ENCODE assay signal across 9 cellular contexts in the genomic region with DNA sequence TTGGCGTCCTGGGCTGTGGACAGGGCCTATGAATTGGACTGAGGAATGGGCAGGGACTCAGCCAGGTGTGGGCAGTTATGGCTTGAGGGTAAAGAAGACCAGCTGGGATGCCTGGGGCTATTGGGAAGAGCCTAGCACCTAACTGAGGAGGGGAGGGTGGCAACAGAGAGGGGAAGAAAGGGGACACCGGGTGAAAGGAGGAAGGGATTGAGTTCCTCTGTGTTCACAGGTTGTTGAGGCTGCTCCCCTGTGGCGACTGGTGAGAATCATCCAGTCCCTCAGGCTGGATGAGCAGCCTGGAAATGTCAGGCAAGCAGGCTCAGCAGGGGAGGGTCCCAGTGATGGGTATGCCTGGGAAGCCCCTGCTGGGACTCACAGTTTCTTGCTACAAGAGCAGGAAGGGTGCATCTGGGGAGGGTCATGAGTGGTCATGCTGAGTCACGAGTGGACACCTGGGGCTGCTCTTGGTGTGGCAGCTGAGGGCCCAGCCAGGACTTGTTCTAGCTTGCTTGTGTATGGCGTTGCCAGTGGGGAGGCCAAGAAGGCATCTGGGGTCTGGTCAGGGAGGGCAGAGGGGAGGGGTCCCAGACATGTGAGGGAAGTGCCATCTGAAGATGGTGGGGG. TPM values are rescaled to one million over a fixed set of nuclear protein-coding genes. Genes with fewer than 3 reads are reported as not detected.
A peak's percentile ranks its signal among the peaks of the same experiment; 100 is the strongest.
DNase-seq lines count a peak whose midpoint lies in the region; ATAC-seq and TF ChIP-seq lines count a peak whose summit lies in the region.
"Had no signal": no experiment of that assay in that cellular context is flagged by ENCODE, and none has a peak within 500 bp of the region (broad histone marks: within the 10 kb centered on the region; RNA-seq: fewer than 3 reads in every experiment).

No MANE protein-coding gene starts in this region.

- no peak for DNase-seq in CD4-positive, alpha-beta memory T cell
- peak; percentile 23 for DNase-seq in HT-29 (ENCODE audit: low spot score)
- DNase-seq in activated naive CD8-positive, alpha-beta T cell treated with anti-CD3 and anti-CD28 coated beads, Interleukin-2, amount 10 ng/mL, durations not matched to agents 7 days and 5 days: no peak
- DNase-seq in naive thymus-derived CD8-positive, alpha-beta T cell: no peak
- no peak for DNase-seq in lower lobe of right lung
- DNase-seq in head of caudate nucleus: no peak
- DNase-seq: RPMI8226 had no signal

- H3K4me3 ChIP-seq in CD4-positive, alpha-beta memory T cell (ENCODE audit: low read length in 2 of 2): peak overlapping the region in 1 of 2 donors; percentile 9
- no peak overlapping the region for H3K4me3 ChIP-seq in lower lobe of right lung

- POLR2A ChIA-PET in CD4-positive, alpha-beta memory T cell (lab: Charles Lee; ENCODE audit: partially characterized antibody): interaction anchor here (0.6 to 1.1 kb wide), 2 partner anchors 7 to 75 kb away, joined by 3 read pairs; a partner anchor contains a TSS
- POLR2A ChIA-PET in activated naive CD8-positive, alpha-beta T cell treated with anti-CD3 and anti-CD28 coated beads, Interleukin-2, amount 10 ng/mL, durations not matched to agents 7 days and 5 days (lab: Charles Lee): interaction anchor here (0.6 to 0.9 kb wide), 2 partner anchors 9 to 119 kb away, joined by 3 to 5 read pairs; no protein-coding TSS in a partner anchor
- POLR2A ChIA-PET in naive thymus-derived CD8-positive, alpha-beta T cell (lab: Charles Lee): interaction anchor here (0.5 to 1.4 kb wide), 2 partner anchors 77 to 285 kb away, joined by 4 to 5 read pairs; a partner anchor contains a TSS

- peaks cover 8% of the 10 kb centered on the region for H3K36me3 ChIP-seq in CD4-positive, alpha-beta memory T cell (ENCODE audit: insufficient read depth, low read length)
- peaks cover 40% of the 10 kb centered on the region for H3K36me3 ChIP-seq in lower lobe of right lung

- no peaks in the 10 kb centered on the region for H3K27me3 ChIP-seq in CD4-positive, alpha-beta memory T cell (ENCODE audit: insufficient read depth, low read length)
- H3K27me3 ChIP-seq in lower lobe of right lung (ENCODE audit: low read depth): no peaks in the 10 kb centered on the region

- TF ChIP-seq CTCF in lower lobe of right lung (IDR thresholded peaks at IDR 0.05): no peak

- intact Hi-C loops in CD4-positive, alpha-beta memory T cell (cut with micrococcal nuclease): no loop called here
- intact Hi-C loops in lower lobe of right lung (cut with DNase I): no loop called here
- intact Hi-C loops in head of caudate nucleus (cut with DNase I): no loop called here

- peaks cover 0 to 1% of the 10 kb centered on the region in 2 donors for H3K27me3 Mint-ChIP-seq in CD4-positive, alpha-beta memory T cell
- H3K27me3 Mint-ChIP-seq in activated naive CD8-positive, alpha-beta T cell treated with anti-CD3 and anti-CD28 coated beads, Interleukin-2, amount 10 ng/mL, durations not matched to agents 7 days and 5 days: no peaks in the 10 kb centered on the region
- no peaks in the 10 kb centered on the region for H3K27me3 Mint-ChIP-seq in naive thymus-derived CD8-positive, alpha-beta T cell

- no peaks in the 10 kb centered on the region for H3K9me3 Mint-ChIP-seq in CD4-positive, alpha-beta memory T cell
- no peaks in the 10 kb centered on the region for H3K9me3 Mint-ChIP-seq in activated naive CD8-positive, alpha-beta T cell treated with anti-CD3 and anti-CD28 coated beads, Interleukin-2, amount 10 ng/mL, durations not matched to agents 7 days and 5 days
- H3K9me3 Mint-ChIP-seq in naive thymus-derived CD8-positive, alpha-beta T cell: no peaks in the 10 kb centered on the region

- peak overlapping the region; percentile 80 to 91 (median 87) for H3K4me3 Mint-ChIP-seq in CD4-positive, alpha-beta memory T cell
- peak overlapping the region; percentile 86 for H3K4me3 Mint-ChIP-seq in activated naive CD8-positive, alpha-beta T cell treated with anti-CD3 and anti-CD28 coated beads, Interleukin-2, amount 10 ng/mL, durations not matched to agents 7 days and 5 days
- peak overlapping the region; percentile 68 to 91 (median 86) for H3K4me3 Mint-ChIP-seq in naive thymus-derived CD8-positive, alpha-beta T cell

- H3K9me3 ChIP-seq in CD4-positive, alpha-beta memory T cell (ENCODE audit: control insufficient read depth in 1 of 2, low read length in 2 of 2): no peaks in the 10 kb centered on the region
- no peaks in the 10 kb centered on the region for H3K9me3 ChIP-seq in lower lobe of right lung

- H3K27ac Mint-ChIP-seq in CD4-positive, alpha-beta memory T cell: peak overlapping the region; percentile 5 to 93 (median 85)
- no peak overlapping the region for H3K27ac Mint-ChIP-seq in activated naive CD8-positive, alpha-beta T cell treated with anti-CD3 and anti-CD28 coated beads, Interleukin-2, amount 10 ng/mL, durations not matched to agents 7 days and 5 days
- H3K27ac Mint-ChIP-seq in naive thymus-derived CD8-positive, alpha-beta T cell: peak overlapping the region; percentile 26 to 99 (median 76)

- H3K27ac ChIP-seq in CD4-positive, alpha-beta memory T cell (ENCODE audit: low read depth, low read length): no peak overlapping the region
- H3K27ac ChIP-seq in lower lobe of right lung: no peak overlapping the region

- ATAC-seq in activated naive CD8-positive, alpha-beta T cell treated with anti-CD3 and anti-CD28 coated beads, Interleukin-2, amount 10 ng/mL, durations not matched to agents 7 days and 5 days (ENCODE audit: low read depth): no peak
- no peak for ATAC-seq in naive thymus-derived CD8-positive, alpha-beta T cell
- ATAC-seq in HG03342 (IDR thresholded peaks at IDR 0.05; ENCODE audit: unreplicated experiment): no peak
- no peak for ATAC-seq in lower lobe of right lung
- ATAC-seq in GM18502 (IDR thresholded peaks at IDR 0.05; ENCODE audit: poor library complexity, unreplicated experiment): no peak

- H3K36me3 Mint-ChIP-seq in CD4-positive, alpha-beta memory T cell: peaks cover 4 to 26% of the 10 kb centered on the region in 2 donors
- H3K36me3 Mint-ChIP-seq in activated naive CD8-positive, alpha-beta T cell treated with anti-CD3 and anti-CD28 coated beads, Interleukin-2, amount 10 ng/mL, durations not matched to agents 7 days and 5 days: no peaks in the 10 kb centered on the region
- peaks cover 0 to 25% (median 3%) of the 10 kb centered on the region in 3 donors for H3K36me3 Mint-ChIP-seq in naive thymus-derived CD8-positive, alpha-beta T cell

- H3K4me1 ChIP-seq in CD4-positive, alpha-beta memory T cell (ENCODE audit: insufficient read depth, low read length): peaks cover 20% of the 10 kb centered on the region
- H3K4me1 ChIP-seq in lower lobe of right lung: peaks cover 15% of the 10 kb centered on the region

- H3K4me1 Mint-ChIP-seq in CD4-positive, alpha-beta memory T cell: peaks cover 14 to 32% (median 22%) of the 10 kb centered on the region in 4 donors
- peaks cover 16% of the 10 kb centered on the region for H3K4me1 Mint-ChIP-seq in activated naive CD8-positive, alpha-beta T cell treated with anti-CD3 and anti-CD28 coated beads, Interleukin-2, amount 10 ng/mL, durations not matched to agents 7 days and 5 days
- peaks cover 10 to 28% (median 23%) of the 10 kb centered on the region in 4 donors for H3K4me1 Mint-ChIP-seq in naive thymus-derived CD8-positive, alpha-beta T cell

- CTCF ChIA-PET in CD4-positive, alpha-beta memory T cell (lab: Charles Lee; ENCODE audit: partially characterized antibody): no interaction called here

RNA-seq across cellular contexts. Expression of a gene that starts 1.4 kb away (rescaled TPM):
- total RNA-seq in CD4-positive, alpha-beta memory T cell: 10 to 100 TPM; 27.6 TPM
- polyA plus RNA-seq in CD4-positive, alpha-beta memory T cell: 10 to 100 TPM in 1 of 2 donors, 1 to 10 TPM in 1; 5.6 to 17.0 TPM
- total RNA-seq in HT-29 (2014; rRNA removed; shearing (Covaris generic)): 28.6 and 29.5 TPM in 2 replicates
- total RNA-seq in activated naive CD8-positive, alpha-beta T cell treated with anti-CD3 and anti-CD28 coated beads, Interleukin-2, amount 10 ng/mL, durations not matched to agents 7 days and 5 days: 10 to 100 TPM; 18.0 to 18.5 TPM
- 10 to 100 TPM; 24.8 to 28.0 TPM for total RNA-seq in naive thymus-derived CD8-positive, alpha-beta T cell
- 10 to 100 TPM in 2 of 3 donors, 1 to 10 TPM in 1; 8.3 to 16.2 (median 12.8) TPM for polyA plus RNA-seq in naive thymus-derived CD8-positive, alpha-beta T cell
- total RNA-seq in lower lobe of right lung: 10.0 TPM

RNA-seq across cellular contexts. Expression of a gene that starts 7.8 kb away (rescaled TPM):
- total RNA-seq in CD4-positive, alpha-beta memory T cell: 10 to 100 TPM; 16.4 to 19.5 TPM
- polyA plus RNA-seq in CD4-positive, alpha-beta memory T cell: 1 to 10 TPM; 1.4 to 5.5 TPM
- 19.2 and 22.7 TPM in 2 replicates for total RNA-seq in HT-29 (2014; rRNA removed; shearing (Covaris generic))
- 10 to 100 TPM; 10.9 TPM for total RNA-seq in activated naive CD8-positive, alpha-beta T cell treated with anti-CD3 and anti-CD28 coated beads, Interleukin-2, amount 10 ng/mL, durations not matched to agents 7 days and 5 days
- total RNA-seq in naive thymus-derived CD8-positive, alpha-beta T cell: 10 to 100 TPM; 18.7 to 20.4 TPM
- 1 to 10 TPM; 1.6 to 2.7 (median 2.4) TPM for polyA plus RNA-seq in naive thymus-derived CD8-positive, alpha-beta T cell
- total RNA-seq in lower lobe of right lung: 9.1 TPM

RNA-seq across cellular contexts. Expression of a gene that starts 16.9 kb away (rescaled TPM):
- 10 to 100 TPM; 13.1 to 13.7 TPM for total RNA-seq in CD4-positive, alpha-beta memory T cell
- 1 to 10 TPM; 1.2 to 1.5 TPM for polyA plus RNA-seq in CD4-positive, alpha-beta memory T cell
- total RNA-seq in HT-29 (2014; rRNA removed; shearing (Covaris generic)): 10.4 and 20.9 TPM in 2 replicates
- total RNA-seq in activated naive CD8-positive, alpha-beta T cell treated with anti-CD3 and anti-CD28 coated beads, Interleukin-2, amount 10 ng/mL, durations not matched to agents 7 days and 5 days: 10 to 100 TPM; 11.6 to 13.9 TPM
- total RNA-seq in naive thymus-derived CD8-positive, alpha-beta T cell: 10 to 100 TPM; 11.4 to 12.9 TPM
- polyA plus RNA-seq in naive thymus-derived CD8-positive, alpha-beta T cell: 1 to 10 TPM; 1.4 to 2.6 (median 1.8) TPM
- total RNA-seq in lower lobe of right lung: 8.3 TPM

RNA-seq across cellular contexts. Expression of a gene that starts 28.4 kb away (rescaled TPM):
- 10 to 100 TPM in 1 of 2 experiments, 1 to 10 TPM in 1; 9.5 to 11.7 TPM for total RNA-seq in CD4-positive, alpha-beta memory T cell
- 1 to 10 TPM in 1 of 2 donors, under 1 TPM in 1; 0.43 to 1.8 TPM for polyA plus RNA-seq in CD4-positive, alpha-beta memory T cell
- not detected in 2 replicates for total RNA-seq in HT-29 (2014; rRNA removed; shearing (Covaris generic))
- 1 to 10 TPM; 7.3 to 7.4 TPM for total RNA-seq in activated naive CD8-positive, alpha-beta T cell treated with anti-CD3 and anti-CD28 coated beads, Interleukin-2, amount 10 ng/mL, durations not matched to agents 7 days and 5 days
- 10 to 100 TPM in 1 of 2 experiments, 1 to 10 TPM in 1; 10.0 to 10.6 TPM for total RNA-seq in naive thymus-derived CD8-positive, alpha-beta T cell
- polyA plus RNA-seq in naive thymus-derived CD8-positive, alpha-beta T cell: 1 to 10 TPM; 1.0 to 3.1 (median 2.0) TPM
- 7.4 TPM for total RNA-seq in lower lobe of right lung

RNA-seq across cellular contexts. Expression of a gene that starts 43.5 kb away (rescaled TPM):
- 10 to 100 TPM; 10.5 to 12.2 TPM for total RNA-seq in CD4-positive, alpha-beta memory T cell
- 10 to 100 TPM; 16.1 to 23.6 TPM for polyA plus RNA-seq in CD4-positive, alpha-beta memory T cell
- 60.6 and 74.5 TPM in 2 replicates for total RNA-seq in HT-29 (2014; rRNA removed; shearing (Covaris generic))
- total RNA-seq in activated naive CD8-positive, alpha-beta T cell treated with anti-CD3 and anti-CD28 coated beads, Interleukin-2, amount 10 ng/mL, durations not matched to agents 7 days and 5 days: 10 to 100 TPM; 13.7 to 15.4 TPM
- 10 to 100 TPM; 16.6 to 19.9 TPM for total RNA-seq in naive thymus-derived CD8-positive, alpha-beta T cell
- 10 to 100 TPM; 24.5 to 39.2 (median 31.1) TPM for polyA plus RNA-seq in naive thymus-derived CD8-positive, alpha-beta T cell
- total RNA-seq in lower lobe of right lung: 6.6 TPM
